In the genomic region with DNA sequence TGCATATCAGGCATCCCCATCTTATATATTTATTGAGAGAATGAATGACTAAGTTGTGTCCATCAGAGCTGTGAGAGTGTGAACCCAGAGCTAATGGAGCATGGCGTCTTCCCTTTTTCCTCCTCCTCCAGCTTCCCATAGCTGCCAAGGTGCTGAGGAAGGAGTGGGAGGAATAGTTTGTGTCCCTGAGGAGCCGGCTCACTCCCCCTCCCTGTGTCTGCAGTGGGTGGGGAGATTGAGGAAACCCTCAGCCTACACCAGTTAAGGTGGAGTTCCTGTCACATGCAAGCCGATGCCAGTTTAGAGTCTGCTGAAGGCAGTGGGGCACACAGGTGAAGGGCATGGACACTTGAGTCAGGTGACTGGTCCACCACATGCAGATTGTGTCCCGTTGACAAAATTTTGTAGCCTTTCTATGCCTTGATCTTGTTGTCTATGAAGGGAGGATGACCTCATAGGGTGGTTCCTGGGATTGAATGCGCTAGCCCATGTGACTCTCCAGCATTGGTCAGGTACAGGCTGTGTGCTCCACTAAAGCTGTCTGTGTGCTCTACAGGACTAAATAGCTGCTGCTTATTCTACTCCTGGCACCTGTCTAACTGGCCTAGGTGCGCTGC, we compare ENCODE assay signal across 8 cellular contexts. TPM values are rescaled to one million over a fixed set of nuclear protein-coding genes. Genes with fewer than 3 reads are reported as not detected.
DNase-seq lines count a peak whose midpoint lies in the region; ATAC-seq and TF ChIP-seq lines count a peak whose summit lies in the region.

No MANE protein-coding gene starts in this region.

- no peak overlapping the region for H3K56ac ChIP-seq in IMR-90 (ENCODE audit: extremely low read depth, insufficient read depth, low read length)

- intact Hi-C loops in IMR-90 (cut with micrococcal nuclease) = loop anchor here (5.0 kb wide), 1 partner anchor 60 kb away; no protein-coding TSS in a partner anchor

- H3K4me2 ChIP-seq in IMR-90 (ENCODE audit: low read depth, low read length) = no peak overlapping the region

- in situ Hi-C loops in IMR-90 (cut with MboI; ENCODE audit: low sequenced_read_pairs) = no loop called here

- peaks cover 8% of the 10 kb centered on the region; the same call in 1 of the 2 replicates for H3K36me3 ChIP-seq in IMR-90 (ENCODE audit: control insufficient read depth, insufficient read depth, low read length)

- peak overlapping the region; percentile 74; the same call in 1 of the 2 replicates for H2BK120ac ChIP-seq in IMR-90 (ENCODE audit: low read depth, low read length)

- WGBS in IMR-90 (ENCODE audit: extremely low coverage in 2 of 2, insufficient read length in 1 of 2), 2 experiments = 100% methylated on average over 2 of the region's 6 CpGs; no CpG with 5 or more reads in 1 of the 2 experiments

- H3K27me3 ChIP-seq in IMR-90 (ENCODE audit: control insufficient read depth, insufficient read depth, low read length) = no peaks in the 10 kb centered on the region

- H3K4ac ChIP-seq in IMR-90 (ENCODE audit: low read depth, low read length) = peak overlapping the region; percentile 41; the same call in 1 of the 2 replicates

- peak overlapping the region; percentile 80; the same call in 1 of the 2 replicates for H3K23ac ChIP-seq in IMR-90 (ENCODE audit: low read depth, low read length)

- peaks cover 38% of the 10 kb centered on the region for H3K9me1 ChIP-seq in IMR-90 (ENCODE audit: insufficient read depth, low read length)

- DNase-seq in IMR-90 (no peak), cerebellar cortex (ENCODE audit: low spot score) (peak; percentile 31), mesenteric fat pad (ENCODE audit: low spot score) (peak; percentile 39), NCI-H128 (lab: John Stamatoyannopoulos, UW; ENCODE audit: unreplicated experiment) (no peak), NCI-H1436 treated with DMSO at 0.1 percent for 48 hours (lab: John Stamatoyannopoulos, UW) (no peak), SHP77 treated with DMSO at 0.1 percent for 48 hours (lab: John Stamatoyannopoulos, UW) (no peak)

- no peak overlapping the region for H4K5ac ChIP-seq in IMR-90 (ENCODE audit: low read depth, low read length)

- H2BK5ac ChIP-seq in IMR-90 (ENCODE audit: low read depth, low read length, poor library complexity, severe bottlenecking) = no peak overlapping the region

- peak overlapping the region; percentile 30; the same call in 1 of the 2 replicates for H2BK20ac ChIP-seq in IMR-90 (ENCODE audit: low read depth, low read length)

- H3K27ac ChIP-seq in C4-2B (peak overlapping the region; percentile 3; the same call in 1 of the 2 replicates), IMR-90 (ENCODE audit: insufficient read depth, low read length) (no peak overlapping the region)

- no TSS peak for BruUV-seq in IMR-90 (replicated peaks; lab: Mats Ljungman, UMichigan)

- H3K79me1 ChIP-seq in IMR-90 (ENCODE audit: low read depth in 1 of 2, low read length in 2 of 2) = peaks cover 43 to 73% of the 10 kb centered on the region in 2 experiments

- no peak overlapping the region; the same call in 2 of the 3 replicates for H2BK15ac ChIP-seq in IMR-90 (ENCODE audit: low read depth, low read length)

- peaks cover 30% of the 10 kb centered on the region for H3K4me1 ChIP-seq in IMR-90 (ENCODE audit: control insufficient read depth, insufficient read depth, low read length)

- no peak for TF ChIP-seq RAD21 in IMR-90 (IDR thresholded peaks at IDR 0.05; ENCODE audit: low read length)

- CTCF ChIA-PET in IMR-90 (lab: Yijun Ruan, JAX) = interaction anchor here (0.6 kb wide), 1 partner anchor 1316 kb away, joined by 3 read pairs; no protein-coding TSS in a partner anchor

- H3K9ac ChIP-seq in IMR-90 (ENCODE audit: low read depth, low read length) = no peak overlapping the region

- POLR2A ChIA-PET in IMR-90 (lab: Charles Lee; ENCODE audit: unreplicated experiment) = no interaction called here

- no peak for TF ChIP-seq CTCF in C4-2B (conservative IDR thresholded peaks at IDR 0.05)
- no peak for TF ChIP-seq CTCF in IMR-90 (conservative IDR thresholded peaks at IDR 0.05; ENCODE audit: low read depth, low read length)

- no peak overlapping the region for H2AFZ ChIP-seq in IMR-90 (replicated peaks; ENCODE audit: low read length, poor library complexity)

- no peak overlapping the region for H3K18ac ChIP-seq in IMR-90 (ENCODE audit: low read depth, low read length)

- H4K91ac ChIP-seq in IMR-90 (ENCODE audit: insufficient read depth, low read depth, low read length) = no peak overlapping the region; the same call in 1 of the 2 replicates

- H4K20me1 ChIP-seq in IMR-90 (ENCODE audit: insufficient read depth, low read length) = peaks cover 43% of the 10 kb centered on the region

- H4K8ac ChIP-seq in IMR-90 (ENCODE audit: low read depth in 2 of 2, low read length in 2 of 2) = no peak overlapping the region; a peak in 1 of 4 replicates

- H3K9me3 ChIP-seq in IMR-90 (ENCODE audit: control insufficient read depth, insufficient read depth, low read length) = no peaks in the 10 kb centered on the region

- peak overlapping the region; percentile 78 for H2AK5ac ChIP-seq in IMR-90 (ENCODE audit: low read depth, low read length)

- H2AK9ac ChIP-seq in IMR-90 (replicated peaks; ENCODE audit: low read depth, low read length, poor library complexity) = peak overlapping the region; percentile 25

- H3K4me3 ChIP-seq in IMR-90 (ENCODE audit: insufficient read depth, low read depth, low read length) = no peak overlapping the region

- dilution Hi-C loops in IMR-90 (cut with HindIII; ENCODE audit: low sequenced_read_pairs, unreplicated experiment) = no loop called here

- H3K14ac ChIP-seq in IMR-90 (replicated peaks; ENCODE audit: low read depth, low read length) = peak overlapping the region; percentile 26; the same call in 1 of the 2 replicates

- no peak for TF ChIP-seq POLR2A in IMR-90 (IDR thresholded peaks at IDR 0.05; ENCODE audit: low read depth, low read length)

- ATAC-seq in IMR-90 (ENCODE audit: low read depth) (no peak), GM18907 (IDR thresholded peaks at IDR 0.05; ENCODE audit: unreplicated experiment) (no peak)

TF ChIP-seq in IMR-90, 13 proteins besides CTCF, POLR2A, EP300 and RAD21:
- TF ChIP-seq CEBPB (IDR thresholded peaks at IDR 0.05; ENCODE audit: low read depth, low read length) (no peak), USF2 (IDR thresholded peaks at IDR 0.05; ENCODE audit: low read depth, low read length) (peak; percentile 44; the same call in 1 of the 2 replicates)

RNA-seq across cellular contexts. Expression of gene GPI, which starts 47.6 kb away (rescaled TPM):
- 142 and 147 TPM in 2 replicates for total RNA-seq in IMR-90 (2012; rRNA removed)
- 239 and 245 TPM in 2 replicates for polyA plus RNA-seq in IMR-90 (2012; rRNA removed)
- 215 and 276 TPM in 2 replicates for polyA plus RNA-seq in IMR-90 (2012; cell fraction: cytosol; rRNA removed)
- 155 and 257 TPM in 2 replicates for polyA plus RNA-seq in IMR-90 (2012; cell fraction: nucleus; rRNA removed; ENCODE audit: low replicate concordance)
- 426 TPM for total RNA-seq in mesenteric fat pad

Comparison
In these comparisons a context has a peak if more than half of its experiments do, and no peak if none do; other contexts are left out.
1. DNase-seq: peak in cerebellar cortex (single experiment) and mesenteric fat pad (single experiment); none in IMR-90 (single experiment), NCI-H128 (single experiment), NCI-H1436 treated with DMSO at 0.1 percent for 48 hours (single experiment) and SHP77 treated with DMSO at 0.1 percent for 48 hours (single experiment).